In the genomic region with DNA sequence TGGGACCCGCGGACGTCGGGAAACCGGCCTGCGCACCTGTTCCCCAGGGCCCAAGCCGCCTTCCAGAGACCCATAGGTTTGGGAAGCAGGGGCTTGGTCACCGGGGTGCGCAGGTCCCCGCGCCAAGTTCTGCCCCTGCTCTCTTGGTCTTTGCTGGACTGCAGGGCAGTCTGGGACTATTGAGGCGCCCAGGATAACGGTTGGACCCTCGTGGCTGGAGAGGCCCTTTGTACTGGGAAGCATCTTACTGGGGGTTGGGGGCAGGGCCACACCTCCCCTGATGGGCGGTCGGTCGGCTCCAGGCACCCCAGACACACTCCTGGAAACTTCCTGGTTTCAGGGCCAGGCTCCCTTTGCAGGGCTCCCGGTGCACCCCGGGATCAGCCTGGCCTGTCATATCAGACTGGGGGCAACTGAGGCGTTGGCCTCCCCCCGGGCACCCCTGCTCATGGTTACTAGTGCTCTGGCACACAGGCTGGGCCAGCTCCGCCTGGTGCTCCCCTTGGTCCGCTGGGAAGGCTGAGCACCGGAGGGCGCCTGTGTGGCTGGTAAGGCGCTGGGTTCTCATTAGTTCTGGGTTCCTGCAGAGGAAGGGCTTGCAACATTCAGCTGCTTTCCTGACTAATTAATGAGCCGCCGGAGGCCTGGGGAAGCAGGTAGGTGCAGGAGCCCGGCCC, we compare ENCODE assay signal across 11 cellular contexts.
DNase-seq lines count a peak whose midpoint lies in the region; ATAC-seq and TF ChIP-seq lines count a peak whose summit lies in the region.
"Had no signal": no experiment of that assay in that cellular context is flagged by ENCODE, and none has a peak within 500 bp of the region (broad histone marks: within the 10 kb centered on the region; RNA-seq: fewer than 3 reads in every experiment).

No MANE protein-coding gene starts in this region.

- H3K27me3 Mint-ChIP-seq in nephron progenitor cell (ENCODE audit: low read depth, poor library complexity): peaks cover 30% of the 10 kb centered on the region

- peaks cover 19% of the 10 kb centered on the region for H3K4me1 Mint-ChIP-seq in nephron progenitor cell
- H3K4me1 Mint-ChIP-seq: activated naive CD8-positive, alpha-beta T cell treated with anti-CD3 and anti-CD28 coated beads, Interleukin-2, amount 10 ng/mL, durations not matched to agents 7 days and 5 days; memory B cell had no signal

- no peaks in the 10 kb centered on the region for H3K36me3 Mint-ChIP-seq in nephron progenitor cell (ENCODE audit: low read depth)
- H3K36me3 Mint-ChIP-seq: activated naive CD8-positive, alpha-beta T cell treated with anti-CD3 and anti-CD28 coated beads, Interleukin-2, amount 10 ng/mL, durations not matched to agents 7 days and 5 days had no signal

- TF ChIP-seq CTCF in 22Rv1 (IDR thresholded peaks at IDR 0.05) (peak; percentile 35), ascending aorta (IDR thresholded peaks at IDR 0.05) (peak in 1 of 3 experiments; percentile 3), nephron progenitor cell (IDR thresholded peaks at IDR 0.05) (no peak), brain microvascular endothelial cell (IDR thresholded peaks at IDR 0.05; ENCODE audit: low read depth, low read length, missing control alignments) (no peak), GM13977 (IDR thresholded peaks at IDR 0.05; ENCODE audit: extremely low read depth, insufficient read depth, missing control alignments) (no peak)

- no peaks in the 10 kb centered on the region for H3K36me3 ChIP-seq in H7 (replicated peaks; ENCODE audit: control insufficient read depth, insufficient read depth, low read length)
- H3K36me3 ChIP-seq in ascending aorta: no peaks in the 10 kb centered on the region
- no peaks in the 10 kb centered on the region for H3K36me3 ChIP-seq in brain microvascular endothelial cell (replicated peaks)

- H3K27ac Mint-ChIP-seq in nephron progenitor cell: no peak overlapping the region
- H3K27ac Mint-ChIP-seq: activated naive CD8-positive, alpha-beta T cell treated with anti-CD3 and anti-CD28 coated beads, Interleukin-2, amount 10 ng/mL, durations not matched to agents 7 days and 5 days; memory B cell had no signal

- no peaks in the 10 kb centered on the region; the same call in 1 of the 2 replicates for H3K27me3 ChIP-seq in H7 (ENCODE audit: control insufficient read depth, insufficient read depth, low read length)
- H3K27me3 ChIP-seq in ascending aorta: no peaks in the 10 kb centered on the region
- peaks cover 19% of the 10 kb centered on the region for H3K27me3 ChIP-seq in brain microvascular endothelial cell (replicated peaks)

- no peaks in the 10 kb centered on the region for H3K9me3 ChIP-seq in ascending aorta

- ATAC-seq in HG02870 (IDR thresholded peaks at IDR 0.05; ENCODE audit: unreplicated experiment): no peak
- ATAC-seq: HCT116 had no signal

- peaks cover 0 to 25% of the 10 kb centered on the region in 2 donors for H3K4me1 ChIP-seq in ascending aorta

- intact Hi-C loops in ascending aorta (cut with DNase I): loop anchor here (5.0 to 10.0 kb wide), 4 partner anchors 368 to 1250 kb away; a partner anchor contains a TSS

- DNase-seq in H7 (peak; percentile 79), ascending aorta (ENCODE audit: low spot score in 2 of 2) (no peak), nephron progenitor cell (no peak), brain microvascular endothelial cell (no peak), RKO (ENCODE audit: low spot score) (no peak), GM13977 (ENCODE audit: low spot score) (no peak)

- in situ Hi-C loops in brain microvascular endothelial cell (cut with HindIII; ENCODE audit: low pct_ligation_motif_present, low sequenced_read_pairs) (no loop called here), GM13977 (cut with MboI; ENCODE audit: low pct_unique_long_range_greater_than_20kb, low sequenced_read_pairs, unreplicated experiment) (no loop called here)

- peaks cover 5% of the 10 kb centered on the region for H3K9me3 Mint-ChIP-seq in nephron progenitor cell
- H3K9me3 Mint-ChIP-seq: activated naive CD8-positive, alpha-beta T cell treated with anti-CD3 and anti-CD28 coated beads, Interleukin-2, amount 10 ng/mL, durations not matched to agents 7 days and 5 days had no signal

- H3K27ac ChIP-seq in 22Rv1 (no peak overlapping the region), ascending aorta (peak overlapping the region in 1 of 2 donors; percentile 78), brain microvascular endothelial cell (no peak overlapping the region)

- peak overlapping the region; percentile 42 for H3K4me3 Mint-ChIP-seq in nephron progenitor cell
- H3K4me3 Mint-ChIP-seq: activated naive CD8-positive, alpha-beta T cell treated with anti-CD3 and anti-CD28 coated beads, Interleukin-2, amount 10 ng/mL, durations not matched to agents 7 days and 5 days; memory B cell had no signal

- peak overlapping the region; percentile 7; the same call in 1 of the 2 replicates for H3K4me3 ChIP-seq in H7 (ENCODE audit: insufficient read depth, low read depth, low read length)
- peak overlapping the region; percentile 47 to 89 for H3K4me3 ChIP-seq in ascending aorta
- H3K4me3 ChIP-seq in brain microvascular endothelial cell (ENCODE audit: low read depth, low read length): no peak overlapping the region
